14 cellular contexts compared by ENCODE assay signal in genomic region chr6:157268835-157269234, GRCh38. TPM values are rescaled to one million over a fixed set of nuclear protein-coding genes. Genes with fewer than 3 reads are reported as not detected.
A peak's percentile ranks its signal among the peaks of the same experiment; 100 is the strongest.
DNase-seq lines count a peak whose midpoint lies in the region; ATAC-seq, FAIRE-seq and TF ChIP-seq lines count a peak whose summit lies in the region.
"Had no signal": no experiment of that assay in that cellular context is flagged by ENCODE, and none has a peak within 500 bp of the region (broad histone marks: within the 10 kb centered on the region; RNA-seq: fewer than 3 reads in every experiment).

No MANE protein-coding gene starts in this region.

- H3K23ac ChIP-seq in trophoblast cell (ENCODE audit: low read length), result no peak overlapping the region

- ATAC-seq in left lung (peak; percentile 8), upper lobe of right lung (no peak)
- ATAC-seq: activated CD8-positive, alpha-beta T cell treated with anti-CD3 and anti-CD28 coated beads for 36 hours; K562; SK-N-SH treated with all-trans-retinoic acid at 6 μM for 48 hours had no signal

- H3K4me1 Mint-ChIP-seq in endodermal cell, result peaks cover 3% of the 10 kb centered on the region

- TF ChIP-seq POLR2A in GM12891 (IDR thresholded peaks at IDR 0.05; ENCODE audit: low read depth, low read length), result no peak

- no peak overlapping the region for H2BK120ac ChIP-seq in trophoblast cell (ENCODE audit: insufficient read depth, low read length, poor library complexity)

- FAIRE-seq in GM12891 (lab: Jason Lieb, UNC), result no peak
- FAIRE-seq: K562 had no signal

- no peaks in the 10 kb centered on the region for H3K79me2 ChIP-seq in trophoblast cell (ENCODE audit: control insufficient read depth, insufficient read depth, low read length, poor library complexity)

- H2BK12ac ChIP-seq in trophoblast cell (ENCODE audit: low read length), result no peak overlapping the region

- H3K4ac ChIP-seq in trophoblast cell (ENCODE audit: low read depth, low read length), result no peak overlapping the region

- H2AK5ac ChIP-seq in trophoblast cell (ENCODE audit: low read length), result no peak overlapping the region

- no peak overlapping the region for H3K14ac ChIP-seq in trophoblast cell (ENCODE audit: low read length)

- H3K4me2 ChIP-seq in trophoblast cell (ENCODE audit: low read length), result no peak overlapping the region

- H4K8ac ChIP-seq in trophoblast cell (ENCODE audit: low read depth, low read length), result no peak overlapping the region

- intact Hi-C loops in left lung (cut with DNase I) (no loop called here), upper lobe of right lung (cut with DNase I) (no loop called here)

- H3K27ac Mint-ChIP-seq in endodermal cell, result no peak overlapping the region
- H3K27ac Mint-ChIP-seq: activated CD8-positive, alpha-beta T cell treated with anti-CD3 and anti-CD28 coated beads for 36 hours; activated T-helper 2 cell treated with anti-CD3 and anti-CD28 coated beads, Interferon-gamma antibody, Interleukin-2, Interleukin-4, amounts not matched to agents 10 μg/mL and 5 μg/mL and 100 μg/mL, durations not matched to agents 14 hours and 24 hours and 36 hours; CD14-positive monocyte had no signal

- H3K9ac ChIP-seq in endodermal cell (ENCODE audit: extremely low read depth, low read length, poor library complexity, severe bottlenecking), result no peak overlapping the region
- peak overlapping the region; percentile 34 for H3K9ac ChIP-seq in trophoblast cell (ENCODE audit: low read length)

- H3K36me3 Mint-ChIP-seq in endodermal cell (ENCODE audit: low read depth), result peaks cover 3% of the 10 kb centered on the region
- H3K36me3 Mint-ChIP-seq: CD14-positive monocyte had no signal

- H3K27me3 ChIP-seq in endodermal cell (ENCODE audit: control insufficient read depth, insufficient read depth, low read length, poor library complexity, severe bottlenecking) (peaks cover 2% of the 10 kb centered on the region), left lung (peaks cover 0 to 8% of the 10 kb centered on the region in 2 donors), trophoblast cell (ENCODE audit: insufficient read depth, low read length) (no peaks in the 10 kb centered on the region), upper lobe of right lung (no peaks in the 10 kb centered on the region)

- H2BK5ac ChIP-seq in trophoblast cell (ENCODE audit: low read depth, low read length, poor library complexity), result no peak overlapping the region

- peaks cover 6% of the 10 kb centered on the region for H3K27me3 Mint-ChIP-seq in endodermal cell (ENCODE audit: insufficient read depth)
- H3K27me3 Mint-ChIP-seq: activated CD8-positive, alpha-beta T cell treated with anti-CD3 and anti-CD28 coated beads for 36 hours had no signal

- TF ChIP-seq CTCF in endodermal cell (conservative IDR thresholded peaks at IDR 0.05) (no peak), left lung (IDR thresholded peaks at IDR 0.05) (no peak), upper lobe of right lung (IDR thresholded peaks at IDR 0.05) (no peak), GM10266 (IDR thresholded peaks at IDR 0.05; ENCODE audit: control insufficient read depth, insufficient read depth, low read depth, missing control alignments) (no peak)

- H3K4me1 ChIP-seq in endodermal cell (ENCODE audit: control insufficient read depth, insufficient read depth, low read length), result no peaks in the 10 kb centered on the region
- H3K4me1 ChIP-seq in left lung, result peaks cover 4 to 7% of the 10 kb centered on the region in 2 donors
- H3K4me1 ChIP-seq in trophoblast cell (ENCODE audit: control insufficient read depth in 1 of 2, insufficient read depth in 2 of 2, low read length in 2 of 2), result peaks cover 4 to 11% of the 10 kb centered on the region in 2 experiments
- H3K4me1 ChIP-seq in upper lobe of right lung, result peaks cover 13% of the 10 kb centered on the region

- DNase-seq in endodermal cell (peak; percentile 19), left lung (peak in 1 of 2 donors; percentile 20), trophoblast cell (no peak), upper lobe of right lung (no peak), GM12891 (ENCODE audit: insufficient read length, low spot score) (no peak), GM10266 (ENCODE audit: extremely low spot score) (no peak), AG08395 (ENCODE audit: low spot score) (no peak)
- DNase-seq: activated CD8-positive, alpha-beta T cell treated with anti-CD3 and anti-CD28 coated beads for 36 hours; NCI-H1417 treated with DMSO at 0.1 percent for 48 hours; NCI-H446 had no signal

- H3K18ac ChIP-seq in trophoblast cell (ENCODE audit: low read length), result no peak overlapping the region

- no peaks in the 10 kb centered on the region for H3K36me3 ChIP-seq in endodermal cell (ENCODE audit: control insufficient read depth, insufficient read depth, low read length)
- H3K36me3 ChIP-seq in left lung, result no peaks in the 10 kb centered on the region
- H3K36me3 ChIP-seq in trophoblast cell (ENCODE audit: control insufficient read depth in 1 of 2, insufficient read depth in 2 of 2, low read length in 2 of 2), result no peaks in the 10 kb centered on the region
- no peaks in the 10 kb centered on the region for H3K36me3 ChIP-seq in upper lobe of right lung

- no peak overlapping the region for H3K4me3 ChIP-seq in endodermal cell (ENCODE audit: low read length)
- no peak overlapping the region for H3K4me3 ChIP-seq in left lung
- no peak overlapping the region for H3K4me3 ChIP-seq in trophoblast cell (ENCODE audit: low read depth, low read length)
- H3K4me3 ChIP-seq in upper lobe of right lung, result no peak overlapping the region
- H3K4me3 ChIP-seq: K562 had no signal

- no peak overlapping the region for H4K12ac ChIP-seq in trophoblast cell (ENCODE audit: low read depth, low read length)

- no peak overlapping the region for H2AFZ ChIP-seq in trophoblast cell (ENCODE audit: insufficient read depth, low read length, poor library complexity)

- H3K79me1 ChIP-seq in trophoblast cell (ENCODE audit: low read length), result peaks cover 2% of the 10 kb centered on the region

- 84 to 95% methylated on average over 4 to 6 of the region's 6 CpGs for WGBS in endodermal cell (ENCODE audit: insufficient coverage in 1 of 2, insufficient read length in 1 of 2), 2 experiments
- no CpG with 5 or more reads among the region's 6 CpGs for WGBS in trophoblast cell (ENCODE audit: extremely low coverage, insufficient coverage, insufficient read length)

- H3K9me3 Mint-ChIP-seq in endodermal cell, result peaks cover 6% of the 10 kb centered on the region

- H3K9me3 ChIP-seq in endodermal cell (ENCODE audit: control insufficient read depth, low read length) (no peaks in the 10 kb centered on the region), left lung (no peaks in the 10 kb centered on the region), trophoblast cell (ENCODE audit: insufficient read depth, low read depth, low read length) (peaks cover 3% of the 10 kb centered on the region), upper lobe of right lung (no peaks in the 10 kb centered on the region)

- H4K91ac ChIP-seq in trophoblast cell (ENCODE audit: low read depth, low read length), result no peak overlapping the region

- H3K4me3 Mint-ChIP-seq in endodermal cell, result no peak overlapping the region
- H3K4me3 Mint-ChIP-seq: activated CD8-positive, alpha-beta T cell treated with anti-CD3 and anti-CD28 coated beads for 36 hours; CD14-positive monocyte had no signal

- H3K27ac ChIP-seq in endodermal cell (ENCODE audit: low read depth, low read length) (no peak overlapping the region), left lung (peak overlapping the region; percentile 42 to 53), trophoblast cell (ENCODE audit: low read depth, low read length) (no peak overlapping the region), upper lobe of right lung (peak overlapping the region; percentile 63)

TF ChIP-seq in GM12891, 5 proteins besides CTCF, POLR2A, EP300 and RAD21:
- no peak for TF ChIP-seq PAX5 (IDR thresholded peaks at IDR 0.05; ENCODE audit: insufficient read depth, low read length, severe bottlenecking)
- no peak for TF ChIP-seq TAF1 (IDR thresholded peaks at IDR 0.05; ENCODE audit: low read depth, low read length)
- TF ChIP-seq POU2F2 (IDR thresholded peaks at IDR 0.05; ENCODE audit: low read depth, low read length), result no peak
- no peak for TF ChIP-seq POLR2AphosphoS5 (IDR thresholded peaks at IDR 0.05; ENCODE audit: low read depth, low read length)
- TF ChIP-seq SPI1 (IDR thresholded peaks at IDR 0.05; ENCODE audit: low read depth, low read length), result no peak

RNA-seq across cellular contexts. Expression of gene TMEM242, which starts 54.5 kb away (rescaled TPM):
- total RNA-seq in endodermal cell (10 to 100 TPM; 10.8 to 11.7 TPM), left lung (10 to 100 TPM; 10.9 to 11.5 TPM), upper lobe of right lung (9.9 TPM)
- polyA plus RNA-seq in endodermal cell (2013, experiment 1 of 2), result 9.6 TPM
- 7.7 TPM for polyA plus RNA-seq in endodermal cell (2013, experiment 2 of 2)
- 4.9 and 5.0 TPM in 2 replicates for polyA plus RNA-seq in trophoblast cell (2013)
- 2.1 TPM for polyA plus RNA-seq in GM12891 (2012; ENCODE audit: low read depth, missing spikeins)

Comparison
In these comparisons a context has a peak if more than half of its experiments do, and no peak if none do; other contexts are left out.
1. H3K27ac ChIP-seq: peak in left lung (2 of 2) and upper lobe of right lung (single experiment); none in endodermal cell (single experiment) and trophoblast cell (single experiment).